Comparison of ENCODE assay signal across 8 cellular contexts in the genomic region with DNA sequence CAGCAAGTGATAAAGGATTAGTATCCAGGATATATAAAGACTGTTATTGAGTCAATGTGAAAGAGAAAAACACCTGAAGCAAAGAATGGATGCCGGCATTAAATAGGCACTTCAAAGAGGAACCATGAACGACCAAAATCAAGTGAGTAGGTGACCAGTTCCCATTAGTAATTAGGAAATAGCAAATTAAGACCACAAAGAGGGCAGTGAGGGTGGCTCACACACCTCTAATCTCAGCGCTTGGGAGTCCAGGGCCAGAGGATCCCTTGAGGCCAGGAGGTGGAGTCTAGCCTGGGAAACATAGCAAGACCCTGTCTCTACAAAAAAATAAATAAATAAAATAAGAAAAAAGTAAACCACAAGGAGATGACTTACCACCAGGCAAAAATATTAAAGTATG. TPM values are rescaled to one million over a fixed set of nuclear protein-coding genes. Genes with fewer than 3 reads are reported as not detected.
DNase-seq lines count a peak whose midpoint lies in the region; ATAC-seq, FAIRE-seq and TF ChIP-seq lines count a peak whose summit lies in the region.

No MANE protein-coding gene starts in this region.

- ATAC-seq in gastrocnemius medialis (no peak), pancreas (no peak)

- no peaks in the 10 kb centered on the region for H4K20me1 ChIP-seq in endothelial cell of umbilical vein (replicated peaks; ENCODE audit: control insufficient read depth, extremely low read depth, insufficient read depth, low read length)

- TF ChIP-seq CTCF in GM13977 (IDR thresholded peaks at IDR 0.05; ENCODE audit: extremely low read depth, insufficient read depth, missing control alignments) (no peak), endothelial cell of umbilical vein (IDR thresholded peaks at IDR 0.05; ENCODE audit: extremely low read depth in 1 of 2, insufficient read depth in 1 of 2, low read depth in 1 of 2, low read length in 2 of 2) (no peak), gastrocnemius medialis (IDR thresholded peaks at IDR 0.05 in 4 of 5, conservative IDR thresholded peaks at IDR 0.05 in 1 of 5) (no peak), pancreas (IDR thresholded peaks at IDR 0.05) (no peak)

- H3K27me3 ChIP-seq in NT2/D1 (ENCODE audit: insufficient read depth, insufficient read length): peaks cover 25% of the 10 kb centered on the region
- peaks cover 9% of the 10 kb centered on the region in 2 experiments for H3K27me3 ChIP-seq in endothelial cell of umbilical vein (ENCODE audit: control insufficient read depth in 2 of 2, insufficient read depth in 2 of 2, low read length in 2 of 2)
- no peaks in the 10 kb centered on the region for H3K27me3 ChIP-seq in gastrocnemius medialis
- no peaks in the 10 kb centered on the region for H3K27me3 ChIP-seq in pancreas

- H3K4me1 ChIP-seq in NT2/D1 (ENCODE audit: insufficient read depth, insufficient read length) (peaks cover 5% of the 10 kb centered on the region), endothelial cell of umbilical vein (ENCODE audit: control insufficient read depth, extremely low read depth, insufficient read depth, low read length) (peaks cover 4% of the 10 kb centered on the region), gastrocnemius medialis (peaks cover 3 to 4% of the 10 kb centered on the region in 2 donors), pancreas (no peaks in the 10 kb centered on the region)

- H3K36me3 ChIP-seq in NT2/D1 (ENCODE audit: insufficient read depth, insufficient read length, low read length): no peaks in the 10 kb centered on the region
- H3K36me3 ChIP-seq in endothelial cell of umbilical vein (ENCODE audit: control insufficient read depth in 2 of 2, extremely low read depth in 1 of 2, insufficient read depth in 2 of 2, low read length in 2 of 2): no peaks in the 10 kb centered on the region
- H3K36me3 ChIP-seq in gastrocnemius medialis: no peaks in the 10 kb centered on the region
- no peaks in the 10 kb centered on the region for H3K36me3 ChIP-seq in pancreas

- CTCF ChIA-PET in endothelial cell of umbilical vein (lab: Charles Lee): interaction anchor here (1.5 kb wide), 1 partner anchor 58 kb away, joined by 4 read pairs; no protein-coding TSS in a partner anchor

- H3K4me3 ChIP-seq in NT2/D1 (ENCODE audit: insufficient read length, low read depth): peak overlapping the region; percentile 47
- peak overlapping the region in 2 of 3 experiments; percentile 32 to 74 for H3K4me3 ChIP-seq in endothelial cell of umbilical vein (replicated peaks in 1 of 3; ENCODE audit: insufficient read depth in 1 of 3, low read depth in 1 of 3, low read length in 3 of 3)
- peak overlapping the region; percentile 61 to 94 (median 86) for H3K4me3 ChIP-seq in gastrocnemius medialis
- H3K4me3 ChIP-seq in pancreas: peak overlapping the region in 2 of 4 donors; percentile 55 to 81

- POLR2A ChIA-PET in endothelial cell of umbilical vein (lab: Charles Lee): no interaction called here

- H3K27ac ChIP-seq in endothelial cell of umbilical vein (ENCODE audit: insufficient read depth, low read depth, low read length) (no peak overlapping the region), gastrocnemius medialis (peak overlapping the region in 2 of 4 donors; percentile 61 to 68), pancreas (no peak overlapping the region)

- in situ Hi-C loops in GM13977 (cut with MboI; ENCODE audit: low pct_unique_long_range_greater_than_20kb, low sequenced_read_pairs, unreplicated experiment) (loop anchor here (25.0 kb wide), 1 partner anchor 1102 kb away; a partner anchor contains a TSS), gastrocnemius medialis (cut with MboI; ENCODE audit: low sequenced_read_pairs in 4 of 4) (loop anchor here in 2 of 4 donors (10.0 to 25.0 kb wide), 2 partner anchors 1100 to 1102 kb away; a partner anchor contains a TSS)

- FAIRE-seq in endothelial cell of umbilical vein (lab: Jason Lieb, UNC): no peak
- no peak for FAIRE-seq in pancreas (lab: Jason Lieb, UNC)

- H2AFZ ChIP-seq in endothelial cell of umbilical vein (ENCODE audit: low read depth, low read length): peak overlapping the region; percentile 87

- BruUV-seq in endothelial cell of umbilical vein (replicated peaks; lab: Mats Ljungman, UMichigan): no TSS peak

- H3K4me2 ChIP-seq in endothelial cell of umbilical vein (ENCODE audit: insufficient read depth, low read length): peak overlapping the region; percentile 71

- no peaks in the 10 kb centered on the region for H3K79me2 ChIP-seq in endothelial cell of umbilical vein (ENCODE audit: control insufficient read depth, insufficient read depth, low read length)

- H3K9ac ChIP-seq in NT2/D1 (ENCODE audit: insufficient read length, low read depth) (peak overlapping the region; percentile 85), endothelial cell of umbilical vein (replicated peaks; ENCODE audit: extremely low read depth, insufficient read depth, low read length) (peak overlapping the region; percentile 39)

- WGBS in pancreas, 2 donors: 73 to 78% methylated on average over 3 of the region's 3 CpGs

- no peaks in the 10 kb centered on the region for H3K9me3 ChIP-seq in NT2/D1 (ENCODE audit: insufficient read depth, low read length)
- no peaks in the 10 kb centered on the region for H3K9me3 ChIP-seq in endothelial cell of umbilical vein (replicated peaks; ENCODE audit: control insufficient read depth, insufficient read depth, low read length)
- no peaks in the 10 kb centered on the region for H3K9me3 ChIP-seq in gastrocnemius medialis
- no peaks in the 10 kb centered on the region for H3K9me3 ChIP-seq in pancreas

- TF ChIP-seq POLR2A in endothelial cell of umbilical vein (IDR thresholded peaks at IDR 0.05; ENCODE audit: low read depth, low read length): no peak
- no peak for TF ChIP-seq POLR2A in gastrocnemius medialis (IDR thresholded peaks at IDR 0.05)

- DNase-seq in GM13977 (ENCODE audit: low spot score): peak; percentile 42
- DNase-seq in NT2/D1 (ENCODE audit: low read depth, low spot score): no peak
- DNase-seq in endothelial cell of umbilical vein (ENCODE audit: low read depth, low spot score): no peak
- DNase-seq in gastrocnemius medialis: no peak
- DNase-seq in pancreas: no peak
- no peak for DNase-seq in HuH-7.5 (ENCODE audit: low spot score)
- DNase-seq in stimulated activated CD4-positive, alpha-beta T cell treated with anti-CD3 and anti-CD28 coated beads, Interleukin-4, amount 100 ng/mL, for 4 hours: no peak
- DNase-seq in amygdala (lab: John Stamatoyannopoulos, UW): no peak

- H3K9me1 ChIP-seq in endothelial cell of umbilical vein (replicated peaks; ENCODE audit: control insufficient read depth, extremely low read depth, insufficient read depth, low read length): no peaks in the 10 kb centered on the region

- intact Hi-C loops in endothelial cell of umbilical vein (cut with micrococcal nuclease): no loop called here
- intact Hi-C loops in gastrocnemius medialis (cut with DNase I; ENCODE audit: low total_unique reads): no loop called here
- intact Hi-C loops in pancreas (cut with DNase I): loop anchor here in 1 of 3 donors (10.0 kb wide), 1 partner anchor 1100 kb away; a partner anchor contains a TSS

- dilution Hi-C loops in endothelial cell of umbilical vein (cut with MboI; ENCODE audit: extremely low pct_ligation_motif_present, low sequenced_read_pairs): no loop called here

TF ChIP-seq in endothelial cell of umbilical vein, 7 proteins besides CTCF, POLR2A, EP300 and RAD21:
- TF ChIP-seq POLR2AphosphoS5 (IDR thresholded peaks at IDR 0.05; ENCODE audit: insufficient read depth, low read depth, low read length) (no peak), EZH2 (IDR thresholded peaks at IDR 0.05; ENCODE audit: borderline replicate concordance, low read depth, low read length, severe bottlenecking) (no peak), FOS (IDR thresholded peaks at IDR 0.05; ENCODE audit: borderline replicate concordance, insufficient read depth, low read length) (no peak), JUN (IDR thresholded peaks at IDR 0.05; ENCODE audit: borderline replicate concordance, insufficient read depth, insufficient read length, low read depth) (no peak), GATA2 (IDR thresholded peaks at IDR 0.05; ENCODE audit: insufficient read depth, insufficient read length, low read depth, low read length) (no peak), MYC (IDR thresholded peaks at IDR 0.05; ENCODE audit: low read depth, low read length) (no peak)
- TF ChIP-seq, protein P1, sequence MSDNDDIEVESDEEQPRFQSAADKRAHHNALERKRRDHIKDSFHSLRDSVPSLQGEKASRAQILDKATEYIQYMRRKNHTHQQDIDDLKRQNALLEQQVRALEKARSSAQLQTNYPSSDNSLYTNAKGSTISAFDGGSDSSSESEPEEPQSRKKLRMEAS (IDR thresholded peaks at IDR 0.05; ENCODE audit: insufficient read depth, insufficient read length): no peak

RNA-seq across cellular contexts. Expression of a gene that starts 1.5 kb away (rescaled TPM):
- total RNA-seq in endothelial cell of umbilical vein (not detected in 2 replicates), gastrocnemius medialis (not detected), pancreas (not detected)
- polyA plus RNA-seq in endothelial cell of umbilical vein (not detected in 2 replicates), pancreas (under 1 TPM in 1 of 2 donors, not detected in 1; 0.15 TPM)
- not detected in 2 replicates for polyA plus RNA-seq in endothelial cell of umbilical vein (2011; cell fraction: cytosol; rRNA removed)
- not detected in 2 replicates for polyA plus RNA-seq in endothelial cell of umbilical vein (2011; cell fraction: nucleus; rRNA removed)
- not detected in 2 replicates for polyA plus RNA-seq in endothelial cell of umbilical vein (2012)
- polyA minus RNA-seq in endothelial cell of umbilical vein: not detected in 2 replicates
- polyA minus RNA-seq in endothelial cell of umbilical vein (2011; cell fraction: cytosol; rRNA and poly(A)+ RNA removed): not detected
- not detected in 2 replicates for polyA minus RNA-seq in endothelial cell of umbilical vein (2011; cell fraction: nucleus; rRNA and poly(A)+ RNA removed)
